In the genomic region with DNA sequence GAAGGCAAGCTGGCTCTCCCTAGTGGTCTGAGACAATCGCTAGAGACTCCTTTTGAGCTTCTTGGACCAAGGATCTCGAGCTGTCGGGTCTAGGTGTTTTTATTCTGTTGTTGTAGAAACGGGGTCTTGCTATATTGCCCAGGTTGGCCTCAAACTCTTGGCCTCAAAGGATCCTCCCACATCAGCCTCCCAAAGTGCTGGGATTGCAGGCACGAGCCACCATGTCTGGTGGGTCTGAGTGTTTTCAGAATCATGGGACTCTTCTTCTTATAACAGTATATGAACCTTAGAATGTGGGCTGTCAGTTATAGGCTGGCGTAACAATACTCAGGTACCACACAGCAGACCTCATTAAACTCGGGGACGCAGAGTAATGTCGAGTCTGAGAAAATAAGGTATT, we compare ENCODE assay signal across 2 cellular contexts.
A peak's percentile ranks its signal among the peaks of the same experiment; 100 is the strongest.
TF ChIP-seq lines count a peak whose summit lies in the region.

No MANE protein-coding gene starts in this region.

TF ChIP-seq in HepG2, 621 proteins besides CTCF, POLR2A, EP300 and RAD21:
- TF ChIP-seq ZNF30 (CRISPR knock-in tag; IDR thresholded peaks at IDR 0.05) (no peak), ZNF121 (CRISPR knock-in tag; IDR thresholded peaks at IDR 0.05) (peak; percentile 40; the same call in 1 of the 2 replicates)

TF ChIP-seq in K562, 482 proteins besides CTCF, POLR2A, EP300 and RAD21:
- TF ChIP-seq ZNF121 (CRISPR knock-in tag; conservative IDR thresholded peaks at IDR 0.05) (0 out of 2 replicates have a peak, but pooled peaks have one; percentile 23), YY1 (IDR thresholded peaks at IDR 0.05; ENCODE audit: borderline replicate concordance in 1 of 3, control insufficient read depth in 1 of 3, extremely low read depth in 1 of 3, insufficient read depth in 3 of 3, insufficient read length in 1 of 3, insufficient replicate concordance in 2 of 3, low read depth in 1 of 3, low read length in 2 of 3) (no peak)
